8 cellular contexts compared by ENCODE assay signal in the genomic region with DNA sequence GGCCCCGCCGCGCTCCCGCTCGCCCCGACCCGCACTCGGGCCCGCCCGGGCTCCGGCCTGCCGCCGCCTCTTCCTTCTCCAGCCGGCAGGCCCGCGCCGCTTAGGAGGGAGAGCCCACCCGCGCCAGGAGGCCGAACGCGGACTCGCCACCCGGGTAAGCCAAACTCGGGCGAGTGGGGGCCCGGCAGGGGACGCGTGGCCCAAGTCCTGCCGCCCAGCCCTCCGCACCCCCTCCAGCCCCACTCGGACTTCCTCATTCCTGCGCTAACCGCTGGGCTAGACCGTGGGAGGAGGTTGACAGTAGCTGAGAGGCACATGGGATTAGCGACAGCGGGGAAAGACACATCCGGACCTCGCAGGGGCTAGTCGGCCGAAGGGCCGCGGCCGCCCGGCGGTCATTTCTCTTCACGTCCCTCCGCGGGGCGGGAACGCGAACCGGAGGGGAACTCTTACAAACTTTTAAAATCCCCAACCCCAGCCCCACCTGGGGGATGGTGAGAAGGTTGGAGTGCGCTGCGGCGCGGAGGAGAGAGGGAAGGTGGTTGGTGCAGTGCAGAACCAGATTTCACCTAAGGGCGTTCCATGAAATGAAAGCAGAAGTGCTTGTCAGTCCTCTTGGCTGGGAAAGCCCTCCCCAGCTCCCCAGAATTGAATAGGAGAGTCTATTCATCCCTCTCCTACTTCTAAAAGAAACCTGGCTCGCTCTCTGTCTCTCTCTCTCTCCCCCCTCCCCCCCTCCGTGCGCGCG. TPM values are rescaled to one million over a fixed set of nuclear protein-coding genes. Genes with fewer than 3 reads are reported as not detected.
DNase-seq lines count a peak whose midpoint lies in the region; ATAC-seq and TF ChIP-seq lines count a peak whose summit lies in the region.

No MANE protein-coding gene starts in this region.

- in situ Hi-C loops in KBM-7 (cut with MboI; ENCODE audit: low pct_unique_long_range_greater_than_20kb, low sequenced_read_pairs), result no loop called here

- H3K4me3 Mint-ChIP-seq in activated naive CD8-positive, alpha-beta T cell, result peak overlapping the region; percentile 89
- H3K4me3 Mint-ChIP-seq in glutamatergic neuron (ENCODE audit: unreplicated experiment) (peak overlapping the region; percentile 92), osteocyte (ENCODE audit: unreplicated experiment) (peak overlapping the region; percentile 95), type B pancreatic cell (peak overlapping the region; percentile 90)

- peaks cover 7% of the 10 kb centered on the region for H3K9me3 Mint-ChIP-seq in activated naive CD8-positive, alpha-beta T cell (ENCODE audit: low read depth)
- H3K9me3 Mint-ChIP-seq in glutamatergic neuron (ENCODE audit: unreplicated experiment) (peaks cover 3% of the 10 kb centered on the region), osteocyte (ENCODE audit: unreplicated experiment) (no peaks in the 10 kb centered on the region), type B pancreatic cell (peaks cover 4% of the 10 kb centered on the region)

- TF ChIP-seq CTCF in glutamatergic neuron (IDR thresholded peaks at IDR 0.05; ENCODE audit: partially characterized antibody, unreplicated experiment), result no peak
- no peak for TF ChIP-seq CTCF in osteocyte (IDR thresholded peaks at IDR 0.05)
- peak; percentile 44 for TF ChIP-seq CTCF in type B pancreatic cell (conservative IDR thresholded peaks at IDR 0.05)

- H3K27ac ChIP-seq in SK-N-MC, result 0 out of 2 replicates have a peak overlapping the region, but pooled peaks have one; percentile 39

- H3K4me1 Mint-ChIP-seq in activated naive CD8-positive, alpha-beta T cell (ENCODE audit: low read depth), result peaks cover 38% of the 10 kb centered on the region
- peaks cover 6% of the 10 kb centered on the region for H3K4me1 Mint-ChIP-seq in glutamatergic neuron (ENCODE audit: low read depth, unreplicated experiment)
- H3K4me1 Mint-ChIP-seq in osteocyte (ENCODE audit: unreplicated experiment), result peaks cover 40% of the 10 kb centered on the region
- H3K4me1 Mint-ChIP-seq in type B pancreatic cell (ENCODE audit: unreplicated experiment), result peaks cover 22% of the 10 kb centered on the region

- no peaks in the 10 kb centered on the region for H3K36me3 ChIP-seq in SK-N-MC (ENCODE audit: insufficient read depth, low read length)

- peaks cover 14% of the 10 kb centered on the region for H3K36me3 Mint-ChIP-seq in activated naive CD8-positive, alpha-beta T cell
- no peaks in the 10 kb centered on the region for H3K36me3 Mint-ChIP-seq in glutamatergic neuron (ENCODE audit: unreplicated experiment)
- no peaks in the 10 kb centered on the region for H3K36me3 Mint-ChIP-seq in osteocyte (ENCODE audit: unreplicated experiment)
- no peaks in the 10 kb centered on the region for H3K36me3 Mint-ChIP-seq in type B pancreatic cell

- H3K4me3 ChIP-seq in SK-N-MC, result peak overlapping the region; percentile 94

- no peaks in the 10 kb centered on the region for H3K9me3 ChIP-seq in SK-N-MC (ENCODE audit: low read depth, low read length)

- peak overlapping the region; percentile 83 for H3K9ac ChIP-seq in SK-N-MC (ENCODE audit: insufficient read length)

- peak; percentile 42 for ATAC-seq in GM21737 (IDR thresholded peaks at IDR 0.05; ENCODE audit: unreplicated experiment)

- H3K27me3 Mint-ChIP-seq in activated naive CD8-positive, alpha-beta T cell, result no peaks in the 10 kb centered on the region
- peaks cover 4% of the 10 kb centered on the region for H3K27me3 Mint-ChIP-seq in glutamatergic neuron (ENCODE audit: unreplicated experiment)
- H3K27me3 Mint-ChIP-seq in osteocyte (ENCODE audit: unreplicated experiment), result no peaks in the 10 kb centered on the region
- peaks cover 1% of the 10 kb centered on the region for H3K27me3 Mint-ChIP-seq in type B pancreatic cell

- peak overlapping the region; percentile 97 for H3K27ac Mint-ChIP-seq in activated naive CD8-positive, alpha-beta T cell
- no peak overlapping the region for H3K27ac Mint-ChIP-seq in glutamatergic neuron (ENCODE audit: unreplicated experiment)
- H3K27ac Mint-ChIP-seq in osteocyte (ENCODE audit: unreplicated experiment), result peak overlapping the region; percentile 98
- peak overlapping the region; percentile 97 for H3K27ac Mint-ChIP-seq in type B pancreatic cell

- DNase-seq in ELF-1 (ENCODE audit: low read depth, low spot score) (peak; percentile 83), KBM-7 (peak; percentile 90), SK-N-MC (ENCODE audit: low read depth, low spot score) (no peak), glutamatergic neuron (peak; percentile 68), osteocyte (ENCODE audit: extremely low spot score, unreplicated experiment) (peak; percentile 90), type B pancreatic cell (ENCODE audit: extremely low spot score, unreplicated experiment) (peak; percentile 80)

RNA-seq across cellular contexts. Expression of gene NFKB1, which starts 0.7 kb away (rescaled TPM):
- total RNA-seq in glutamatergic neuron (ENCODE audit: unreplicated experiment), result 3.2 TPM
- 27.9 and 28.8 TPM in 2 replicates for total RNA-seq in osteocyte
- total RNA-seq in type B pancreatic cell (ENCODE audit: low replicate concordance), result 20.6 and 25.1 TPM in 2 replicates
